ENCODE assay signal across 1 cellular context in the genomic region with DNA sequence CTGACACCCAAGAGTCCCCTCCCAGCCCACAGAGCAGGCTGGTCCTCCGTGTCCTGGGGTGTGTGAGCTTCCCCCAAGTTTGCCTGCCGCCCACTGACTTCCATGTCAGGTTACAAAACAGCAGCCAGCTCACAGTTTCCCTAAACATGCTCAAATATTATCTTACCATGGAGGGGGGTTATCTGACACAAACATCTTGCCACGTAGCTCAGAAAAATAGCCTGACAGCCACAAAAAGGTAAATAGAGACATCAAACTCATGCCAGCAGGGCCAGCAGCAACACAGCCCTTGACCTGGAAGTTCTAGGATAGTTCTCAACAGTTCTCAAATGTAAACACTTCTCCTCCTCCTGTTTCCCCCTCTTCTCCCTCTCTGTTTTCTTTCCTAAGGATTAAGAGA.
TF ChIP-seq lines count a peak whose summit lies in the region.

No MANE protein-coding gene starts in this region.

TF ChIP-seq in IMR-90, 13 proteins besides CTCF, POLR2A, EP300 and RAD21 (continued from another document):
- TF ChIP-seq, protein P1, sequence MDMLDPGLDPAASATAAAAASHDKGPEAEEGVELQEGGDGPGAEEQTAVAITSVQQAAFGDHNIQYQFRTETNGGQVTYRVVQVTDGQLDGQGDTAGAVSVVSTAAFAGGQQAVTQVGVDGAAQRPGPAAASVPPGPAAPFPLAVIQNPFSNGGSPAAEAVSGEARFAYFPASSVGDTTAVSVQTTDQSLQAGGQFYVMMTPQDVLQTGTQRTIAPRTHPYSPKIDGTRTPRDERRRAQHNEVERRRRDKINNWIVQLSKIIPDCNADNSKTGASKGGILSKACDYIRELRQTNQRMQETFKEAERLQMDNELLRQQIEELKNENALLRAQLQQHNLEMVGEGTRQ (IDR thresholded peaks at IDR 0.05; ENCODE audit: low read depth, low read length), result no peak
- TF ChIP-seq MXI1 (IDR thresholded peaks at IDR 0.05; ENCODE audit: borderline replicate concordance, low read depth, low read length), result no peak
TF ChIP-seq in IMR-90: peak in this region for 1.
